15 cellular contexts compared by ENCODE assay signal in genomic region chr2:65379721-65380171, GRCh38.
"Had no signal": no experiment of that assay in that cellular context is flagged by ENCODE, and none has a peak within 500 bp of the region (broad histone marks: within the 10 kb centered on the region; RNA-seq: fewer than 3 reads in every experiment).

No MANE protein-coding gene starts in this region.

- H3K4me3 ChIP-seq: esophagus muscularis mucosa, neural progenitor cell, ovary, thoracic aorta, vagina had no signal

- ATAC-seq: left lobe of liver; stimulated activated naive CD8-positive, alpha-beta T cell treated with anti-CD3 and anti-CD28 coated beads, Interleukin-15, amount 100 ng/mL, for 72 hours; T-helper 17 cell had no signal

- H3K9me3 ChIP-seq: esophagus muscularis mucosa, ovary, thoracic aorta, vagina had no signal

- FAIRE-seq: TTC549 had no signal

- H3K27me3 ChIP-seq: brain microvascular endothelial cell, esophagus muscularis mucosa, neural progenitor cell, ovary, vagina had no signal

- H3K9ac ChIP-seq: neural progenitor cell had no signal

- H3K36me3 ChIP-seq: brain microvascular endothelial cell, esophagus muscularis mucosa, neural progenitor cell, ovary, thoracic aorta, vagina had no signal

- H3K27ac ChIP-seq: brain microvascular endothelial cell, esophagus muscularis mucosa, neural progenitor cell, ovary, thoracic aorta, vagina had no signal

- H2AFZ ChIP-seq: neural progenitor cell had no signal

- H3K4me2 ChIP-seq: neural progenitor cell had no signal

- DNase-seq: activated CD4-positive, alpha-beta T cell treated with anti-CD3 and anti-CD28 coated beads, Interleukin-2, amount 50 U/mL, for 1 hour; amygdala; brain microvascular endothelial cell; head of caudate nucleus; mesendoderm; ovary; stimulated activated CD4-positive, alpha-beta T cell treated with anti-CD3 and anti-CD28 coated beads, Interleukin-4, amount 100 ng/mL, for 4 hours; stimulated activated naive CD8-positive, alpha-beta T cell treated with anti-CD3 and anti-CD28 coated beads, Interleukin-15, amount 100 ng/mL, for 72 hours; T-helper 17 cell had no signal
